In the genomic region with DNA sequence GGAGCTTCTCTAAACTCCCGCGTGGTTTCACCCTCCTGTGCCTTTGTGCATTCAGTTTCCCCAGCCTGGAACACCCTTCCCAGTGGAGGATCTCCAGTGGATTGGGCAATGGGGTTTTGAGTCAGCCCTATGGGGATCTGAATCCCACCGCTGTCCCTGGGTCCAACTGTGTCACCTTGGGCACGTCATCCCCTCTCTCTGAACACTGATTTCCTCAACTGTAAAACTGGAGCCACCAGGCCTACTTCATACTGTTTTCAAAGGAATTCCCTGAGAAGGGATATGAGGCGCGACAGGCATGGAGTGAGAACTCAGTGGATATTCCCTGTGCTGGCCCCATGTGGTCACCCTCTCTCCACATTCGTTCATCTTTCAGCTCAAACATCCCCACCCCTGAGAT, we compare ENCODE assay signal across 1 cellular context.
TF ChIP-seq lines count a peak whose summit lies in the region.

No MANE protein-coding gene starts in this region.

TF ChIP-seq in H1, 55 proteins besides CTCF, POLR2A, EP300 and RAD21:
- TF ChIP-seq FOSL1 (IDR thresholded peaks at IDR 0.05; ENCODE audit: insufficient read depth, low read depth, low read length) (no peak), GTF2F1 (IDR thresholded peaks at IDR 0.05; ENCODE audit: borderline replicate concordance, low read depth, low read length) (no peak), SAP30 (IDR thresholded peaks at IDR 0.05; ENCODE audit: insufficient read depth, insufficient replicate concordance, low read length) (no peak), HDAC2 (IDR thresholded peaks at IDR 0.05; ENCODE audit: borderline replicate concordance in 1 of 2, low read depth in 2 of 2, low read length in 2 of 2) (no peak)
